22 cellular contexts compared by ENCODE assay signal in the genomic region with DNA sequence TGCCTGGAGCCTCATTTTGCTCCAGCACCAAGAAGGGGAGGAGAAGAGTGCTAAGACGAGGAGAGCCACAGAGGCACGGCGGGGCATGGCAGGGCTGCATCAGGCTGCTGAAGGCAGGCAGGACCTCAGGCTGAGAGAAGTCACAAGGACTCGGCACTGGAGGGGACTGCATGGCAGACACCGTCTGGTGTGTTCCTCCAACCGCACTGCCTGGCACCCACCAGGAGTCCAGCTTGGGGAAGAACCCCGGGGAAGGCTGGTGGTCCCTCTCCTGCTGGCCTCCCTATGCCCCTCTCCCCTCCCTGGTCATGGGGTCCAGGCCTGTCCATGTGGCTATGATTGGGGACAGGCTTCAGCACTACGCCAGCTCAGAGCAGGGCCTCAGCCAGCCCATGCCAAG.
DNase-seq lines count a peak whose midpoint lies in the region; ATAC-seq, FAIRE-seq and TF ChIP-seq lines count a peak whose summit lies in the region.
"Had no signal": no experiment of that assay in that cellular context is flagged by ENCODE, and none has a peak within 500 bp of the region (broad histone marks: within the 10 kb centered on the region; RNA-seq: fewer than 3 reads in every experiment).

No MANE protein-coding gene starts in this region.

- FAIRE-seq in HepG2 (lab: Jason Lieb, UNC) = no peak
- FAIRE-seq: RCC 7860 had no signal

- H3K9me3 Mint-ChIP-seq in naive thymus-derived CD4-positive, alpha-beta T cell = no peaks in the 10 kb centered on the region
- no peaks in the 10 kb centered on the region for H3K9me3 Mint-ChIP-seq in natural killer cell treated with Interleukin-12 subunit alpha and Interleukin-12 subunit beta and Interleukin-15 and Interleukin-18, amount 100 ng/mL, for 72 hours
- H3K9me3 Mint-ChIP-seq in activated naive CD8-positive, alpha-beta T cell treated with anti-CD3 and anti-CD28 coated beads for 36 hours = no peaks in the 10 kb centered on the region
- H3K9me3 Mint-ChIP-seq: CD4-positive, alpha-beta memory T cell had no signal

- in situ Hi-C loops in HepG2 (cut with HindIII; ENCODE audit: extremely low pct_ligation_motif_present, low pct_unique_long_range_greater_than_20kb) = loop anchor here (25.0 kb wide), 1 partner anchor 300 kb away; no protein-coding TSS in a partner anchor

- intact Hi-C loops in HepG2 (cut with micrococcal nuclease; ENCODE audit: unreplicated experiment) = no loop called here
- intact Hi-C loops in right lobe of liver (cut with DNase I) = no loop called here
- intact Hi-C loops in naive thymus-derived CD4-positive, alpha-beta T cell (cut with micrococcal nuclease) = no loop called here

- peaks cover 0 to 21% (median 16%) of the 10 kb centered on the region in 7 donors for H3K4me1 Mint-ChIP-seq in naive thymus-derived CD4-positive, alpha-beta T cell
- H3K4me1 Mint-ChIP-seq in natural killer cell treated with Interleukin-12 subunit alpha and Interleukin-12 subunit beta and Interleukin-15 and Interleukin-18, amount 100 ng/mL, for 72 hours (ENCODE audit: low read depth in 2 of 2) = no peaks in the 10 kb centered on the region
- H3K4me1 Mint-ChIP-seq in activated naive CD8-positive, alpha-beta T cell treated with anti-CD3 and anti-CD28 coated beads for 36 hours = peaks cover 19% of the 10 kb centered on the region

- DNase-seq in HepG2 (ENCODE audit: low spot score) (no peak), right lobe of liver (no peak), coronary artery (ENCODE audit: low spot score) (peak; percentile 71), GM19238 (ENCODE audit: insufficient read length, low spot score) (no peak)
- no peak for DNase-seq in naive thymus-derived CD4-positive, alpha-beta T cell
- no peak for DNase-seq in natural killer cell treated with Interleukin-12 subunit alpha and Interleukin-12 subunit beta and Interleukin-15 and Interleukin-18, amount 100 ng/mL, for 72 hours (ENCODE audit: low spot score)
- no peak for DNase-seq in activated naive CD8-positive, alpha-beta T cell treated with anti-CD3 and anti-CD28 coated beads for 36 hours
- DNase-seq: C1 segment of cervical spinal cord; CD4-positive, alpha-beta memory T cell; COR-L47; DMS53; GOT3; NCI-H1105; NCI-H1436 treated with DMSO at 0.1 percent for 48 hours; NCI-H187 treated with DMSO at 0.1 percent for 48 hours; NCI-H2107; NCI-H446; NCI-H524 treated with DMSO at 0.1 percent for 48 hours; NCI-H774; SK-N-SH had no signal

- H3K4me3 ChIP-seq in HepG2 (replicated peaks in 1 of 3; ENCODE audit: insufficient read depth in 1 of 3, low read depth in 2 of 3, low read length in 3 of 3) (no peak overlapping the region), right lobe of liver (no peak overlapping the region), coronary artery (no peak overlapping the region)
- no peak overlapping the region for H3K4me3 ChIP-seq in naive thymus-derived CD4-positive, alpha-beta T cell (ENCODE audit: low read length)

- POLR2A ChIA-PET in HepG2 (lab: Yijun Ruan, JAX) = interaction anchor here (1.0 kb wide), 1 partner anchor 8 kb away, joined by 7 read pairs; no protein-coding TSS in a partner anchor
- POLR2A ChIA-PET in naive thymus-derived CD4-positive, alpha-beta T cell (lab: Charles Lee) = interaction anchor here (1.5 kb wide), 1 partner anchor 32 kb away, joined by 4 read pairs; no protein-coding TSS in a partner anchor

- H3K36me3 Mint-ChIP-seq in naive thymus-derived CD4-positive, alpha-beta T cell = no peaks in the 10 kb centered on the region
- H3K36me3 Mint-ChIP-seq in natural killer cell treated with Interleukin-12 subunit alpha and Interleukin-12 subunit beta and Interleukin-15 and Interleukin-18, amount 100 ng/mL, for 72 hours = no peaks in the 10 kb centered on the region
- H3K36me3 Mint-ChIP-seq in activated naive CD8-positive, alpha-beta T cell treated with anti-CD3 and anti-CD28 coated beads for 36 hours = no peaks in the 10 kb centered on the region
- H3K36me3 Mint-ChIP-seq: CD4-positive, alpha-beta memory T cell had no signal

- no peaks in the 10 kb centered on the region for H3K9me3 ChIP-seq in HepG2 (ENCODE audit: low read length)
- no peaks in the 10 kb centered on the region for H3K9me3 ChIP-seq in right lobe of liver
- H3K9me3 ChIP-seq in naive thymus-derived CD4-positive, alpha-beta T cell (ENCODE audit: control insufficient read depth in 2 of 3, low read length in 3 of 3) = no peaks in the 10 kb centered on the region
- H3K9me3 ChIP-seq: SK-N-SH had no signal

- no TSS peak for BruUV-seq in HepG2 (replicated peaks; lab: Mats Ljungman, UMichigan)

- H3K27ac ChIP-seq in HepG2 (ENCODE audit: extremely low read length, insufficient read depth, low read length) = no peak overlapping the region
- H3K27ac ChIP-seq in right lobe of liver = no peak overlapping the region
- H3K27ac ChIP-seq in coronary artery = no peak overlapping the region
- no peak overlapping the region for H3K27ac ChIP-seq in naive thymus-derived CD4-positive, alpha-beta T cell (ENCODE audit: low read depth, low read length)

- 72% methylated on average over 7 of the region's 8 CpGs for WGBS in HepG2 (ENCODE audit: low lambda C conversion rate)
- WGBS in right lobe of liver (ENCODE audit: insufficient coverage, low coverage, low lambda C conversion rate, missing lambda C conversion rate) = no CpG with 5 or more reads among the region's 8 CpGs

- H3K4me1 ChIP-seq in HepG2 (ENCODE audit: insufficient read depth, low read length) (peaks cover 26% of the 10 kb centered on the region), right lobe of liver (peaks cover 0 to 5% (median 0%) of the 10 kb centered on the region in 4 donors)
- H3K4me1 ChIP-seq in naive thymus-derived CD4-positive, alpha-beta T cell (ENCODE audit: control insufficient read depth in 2 of 2, insufficient read depth in 2 of 2, low read length in 2 of 2) = peaks cover 0 to 14% of the 10 kb centered on the region in 2 donors

- CTCF ChIA-PET in HepG2 (lab: Yijun Ruan, JAX; ENCODE audit: low intra/inter-chr PET ratio, low total read pairs) = no interaction called here
- CTCF ChIA-PET in naive thymus-derived CD4-positive, alpha-beta T cell (lab: Charles Lee) = interaction anchor here (1.7 kb wide), 1 partner anchor 8 kb away, joined by 6 read pairs; no protein-coding TSS in a partner anchor

- H4K20me1 ChIP-seq in HepG2 (ENCODE audit: insufficient read depth, low read length) = no peaks in the 10 kb centered on the region

- H3K27ac Mint-ChIP-seq in naive thymus-derived CD4-positive, alpha-beta T cell = peak overlapping the region in 6 of 9 donors; percentile 5 to 80 (median 58)
- no peak overlapping the region for H3K27ac Mint-ChIP-seq in natural killer cell treated with Interleukin-12 subunit alpha and Interleukin-12 subunit beta and Interleukin-15 and Interleukin-18, amount 100 ng/mL, for 72 hours
- H3K27ac Mint-ChIP-seq in activated naive CD8-positive, alpha-beta T cell treated with anti-CD3 and anti-CD28 coated beads for 36 hours = no peak overlapping the region
- H3K27ac Mint-ChIP-seq: CD4-positive, alpha-beta memory T cell had no signal

- TF ChIP-seq EP300 in HepG2 (IDR thresholded peaks at IDR 0.05; ENCODE audit: low read depth in 2 of 2, low read length in 2 of 2) = no peak
- TF ChIP-seq EP300 in HepG2 (CRISPR knock-in tag; IDR thresholded peaks at IDR 0.05; ENCODE audit: borderline replicate concordance) = no peak

- H3K27me3 Mint-ChIP-seq in naive thymus-derived CD4-positive, alpha-beta T cell = no peaks in the 10 kb centered on the region
- no peaks in the 10 kb centered on the region for H3K27me3 Mint-ChIP-seq in natural killer cell treated with Interleukin-12 subunit alpha and Interleukin-12 subunit beta and Interleukin-15 and Interleukin-18, amount 100 ng/mL, for 72 hours
- no peaks in the 10 kb centered on the region for H3K27me3 Mint-ChIP-seq in activated naive CD8-positive, alpha-beta T cell treated with anti-CD3 and anti-CD28 coated beads for 36 hours
- H3K27me3 Mint-ChIP-seq: CD4-positive, alpha-beta memory T cell had no signal

- no peaks in the 10 kb centered on the region for H3K36me3 ChIP-seq in HepG2 (replicated peaks in 1 of 2; ENCODE audit: control insufficient read depth in 1 of 2, insufficient read depth in 2 of 2, low read length in 2 of 2)
- H3K36me3 ChIP-seq in right lobe of liver = no peaks in the 10 kb centered on the region
- no peaks in the 10 kb centered on the region for H3K36me3 ChIP-seq in naive thymus-derived CD4-positive, alpha-beta T cell (ENCODE audit: control insufficient read depth in 2 of 3, insufficient read depth in 3 of 3, low read length in 3 of 3)

- no peak overlapping the region for H3K4me2 ChIP-seq in HepG2 (ENCODE audit: low read depth, low read length)
- H3K4me2 ChIP-seq: SK-N-SH had no signal

- peak overlapping the region; percentile 29 for H2AFZ ChIP-seq in HepG2 (ENCODE audit: low read length)

- TF ChIP-seq CTCF in HepG2 (CRISPR knock-in tag; IDR thresholded peaks at IDR 0.05) (no peak), right lobe of liver (IDR thresholded peaks at IDR 0.05) (no peak), coronary artery (IDR thresholded peaks at IDR 0.05) (no peak)

- TF ChIP-seq POLR2A in HepG2 (IDR thresholded peaks at IDR 0.05; ENCODE audit: insufficient read depth in 1 of 2, low read depth in 2 of 2, low read length in 2 of 2) (no peak), right lobe of liver (IDR thresholded peaks at IDR 0.05) (no peak)

- no peak for TF ChIP-seq RAD21 in HepG2 (CRISPR knock-in tag; IDR thresholded peaks at IDR 0.05)

- no peak overlapping the region for H3K9ac ChIP-seq in HepG2 (ENCODE audit: insufficient read depth, low read depth, low read length)
- H3K9ac ChIP-seq: SK-N-SH had no signal

- ATAC-seq in HepG2 (no peak), right lobe of liver (no peak)
- ATAC-seq in naive thymus-derived CD4-positive, alpha-beta T cell = no peak
- ATAC-seq in natural killer cell treated with Interleukin-12 subunit alpha and Interleukin-12 subunit beta and Interleukin-15 and Interleukin-18, amount 100 ng/mL, for 72 hours = no peak
- ATAC-seq: HCT116 had no signal

- H3K79me2 ChIP-seq in HepG2 (ENCODE audit: insufficient read depth, low read length) = no peaks in the 10 kb centered on the region

- no peaks in the 10 kb centered on the region; a peak in 1 of 5 replicates for H3K27me3 ChIP-seq in HepG2 (ENCODE audit: control insufficient read depth in 1 of 2, insufficient read depth in 2 of 2, low read length in 2 of 2)
- no peaks in the 10 kb centered on the region for H3K27me3 ChIP-seq in right lobe of liver
- no peaks in the 10 kb centered on the region for H3K27me3 ChIP-seq in naive thymus-derived CD4-positive, alpha-beta T cell (ENCODE audit: control insufficient read depth in 2 of 2, insufficient read depth in 2 of 2, low read length in 2 of 2)

- H3K4me3 Mint-ChIP-seq in naive thymus-derived CD4-positive, alpha-beta T cell = no peak overlapping the region
- H3K4me3 Mint-ChIP-seq in natural killer cell treated with Interleukin-12 subunit alpha and Interleukin-12 subunit beta and Interleukin-15 and Interleukin-18, amount 100 ng/mL, for 72 hours = no peak overlapping the region
- H3K4me3 Mint-ChIP-seq in activated naive CD8-positive, alpha-beta T cell treated with anti-CD3 and anti-CD28 coated beads for 36 hours = no peak overlapping the region

TF ChIP-seq in HepG2, 621 proteins besides CTCF, POLR2A, EP300 and RAD21 (continues in another document):
- TF ChIP-seq U2AF1 (optimal IDR thresholded peaks at IDR 0.05; ENCODE audit: low read depth, low read length) (no peak), WIZ (CRISPR knock-in tag; IDR thresholded peaks at IDR 0.05) (no peak), HDAC6 (IDR thresholded peaks at IDR 0.05; ENCODE audit: low read depth, low read length) (no peak), MIXL1 (CRISPR knock-in tag; IDR thresholded peaks at IDR 0.05) (no peak)

Comparison
In these comparisons a context has a peak if more than half of its experiments do, and no peak if none do; other contexts are left out.
1. H3K27ac Mint-ChIP-seq: peak in naive thymus-derived CD4-positive, alpha-beta T cell (6 of 9); none in natural killer cell treated with Interleukin-12 subunit alpha and Interleukin-12 subunit beta and Interleukin-15 and Interleukin-18, amount 100 ng/mL, for 72 hours (0 of 2) and activated naive CD8-positive, alpha-beta T cell treated with anti-CD3 and anti-CD28 coated beads for 36 hours (single experiment).